17 cellular contexts compared by ENCODE assay signal in genomic region chr6:128421788-128422187, GRCh38.
DNase-seq lines count a peak whose midpoint lies in the region; ATAC-seq, FAIRE-seq and TF ChIP-seq lines count a peak whose summit lies in the region.
"Had no signal": no experiment of that assay in that cellular context is flagged by ENCODE, and none has a peak within 500 bp of the region (broad histone marks: within the 10 kb centered on the region; RNA-seq: fewer than 3 reads in every experiment).

No MANE protein-coding gene starts in this region.

- H3K27me3 ChIP-seq in foreskin keratinocyte (no peaks in the 10 kb centered on the region), H9 (ENCODE audit: insufficient read depth, low read length) (no peaks in the 10 kb centered on the region)

- no peaks in the 10 kb centered on the region for H3K4me1 Mint-ChIP-seq in activated CD4-positive, alpha-beta memory T cell treated with anti-CD3 and anti-CD28 coated beads for 36 hours (ENCODE audit: low read depth)
- peaks cover 7 to 9% of the 10 kb centered on the region in 2 experiments; a peak in 2 of 4 replicates for H3K4me1 Mint-ChIP-seq in H9

- no peak overlapping the region for H2AK5ac ChIP-seq in H9 (ENCODE audit: insufficient read length, low read length)

- H3K4me1 ChIP-seq in foreskin keratinocyte = peaks cover 5% of the 10 kb centered on the region
- no peaks in the 10 kb centered on the region for H3K4me1 ChIP-seq in H9 (ENCODE audit: insufficient read depth, low read length)

- H3K79me1 ChIP-seq in H9 (ENCODE audit: insufficient read depth, low read depth, low read length, poor library complexity, severe bottlenecking) = peaks cover 3% of the 10 kb centered on the region

- no peak overlapping the region for H3K56ac ChIP-seq in H9 (ENCODE audit: insufficient read length, low read depth, low read length)

- no peak overlapping the region for H4K5ac ChIP-seq in H9 (ENCODE audit: insufficient read length, low read depth, low read length)

- no peaks in the 10 kb centered on the region for H3K27me3 Mint-ChIP-seq in activated CD4-positive, alpha-beta memory T cell treated with anti-CD3 and anti-CD28 coated beads for 36 hours
- H3K27me3 Mint-ChIP-seq in H9 (ENCODE audit: low read depth) = no peaks in the 10 kb centered on the region

- no peak overlapping the region for H4K91ac ChIP-seq in H9 (ENCODE audit: insufficient read length, low read depth, low read length)

- no peak overlapping the region for H3K18ac ChIP-seq in H9 (ENCODE audit: insufficient read length, low read depth, low read length)

- no peak overlapping the region for H2AFZ ChIP-seq in H9 (ENCODE audit: low read length)

- no peak overlapping the region for H2BK15ac ChIP-seq in H9 (ENCODE audit: low read depth, low read length)

- no peaks in the 10 kb centered on the region for H3K36me3 Mint-ChIP-seq in activated CD4-positive, alpha-beta memory T cell treated with anti-CD3 and anti-CD28 coated beads for 36 hours
- 0 out of 7 replicates have a peak, but pooled peaks cover 0 to 5% (median 3%) of the 10 kb centered on the region in 3 experiments for H3K36me3 Mint-ChIP-seq in H9 (ENCODE audit: insufficient read depth in 1 of 3, low read depth in 3 of 3)

- DNase-seq in Ammon's horn (ENCODE audit: low spot score) (peak; percentile 58), astrocyte of the cerebellum (ENCODE audit: low read depth) (peak; percentile 19), frontal cortex (ENCODE audit: low spot score in 2 of 2) (no peak), myocyte (ENCODE audit: low read depth) (peak; percentile 36), foreskin keratinocyte (no peak), H9 (no peak)
- no peak for DNase-seq in activated CD4-positive, alpha-beta memory T cell treated with anti-CD3 and anti-CD28 coated beads for 36 hours
- DNase-seq: Caco-2, DMS79, NCI-H1048, NCI-H345 had no signal

- intact Hi-C loops in activated CD4-positive, alpha-beta memory T cell treated with anti-CD3 and anti-CD28 coated beads for 36 hours (cut with micrococcal nuclease) = no loop called here

- H2BK12ac ChIP-seq in H9 (ENCODE audit: insufficient read length, low read depth, low read length) = no peak overlapping the region

- POLR2A ChIA-PET in activated CD4-positive, alpha-beta memory T cell treated with anti-CD3 and anti-CD28 coated beads for 36 hours (lab: Charles Lee) = no interaction called here

- peak; percentile 30 for FAIRE-seq in frontal cortex (lab: Jason Lieb, UNC)
- FAIRE-seq: G401.6, GM12891, GM19239 had no signal

- no peak overlapping the region for H3K14ac ChIP-seq in H9 (ENCODE audit: insufficient read depth, low read length)

- H3K27ac ChIP-seq in foreskin keratinocyte (no peak overlapping the region), H9 (ENCODE audit: insufficient read length, low read depth, low read length) (no peak overlapping the region)
- H3K27ac ChIP-seq: C4-2B had no signal

- no peak overlapping the region for H4K8ac ChIP-seq in H9 (replicated peaks; ENCODE audit: insufficient read length, low read depth, low read length)

- peaks cover 10% of the 10 kb centered on the region for H3K9me3 Mint-ChIP-seq in activated CD4-positive, alpha-beta memory T cell treated with anti-CD3 and anti-CD28 coated beads for 36 hours
- H3K9me3 Mint-ChIP-seq in H9 = 0 out of 5 replicates have a peak, but pooled peaks cover 0 to 2% of the 10 kb centered on the region in 2 experiments

- ATAC-seq in HG03280 (IDR thresholded peaks at IDR 0.05; ENCODE audit: unreplicated experiment) = no peak
- ATAC-seq in foreskin keratinocyte = no peak
- ATAC-seq: HCT116 had no signal

- no peaks in the 10 kb centered on the region for H3K23me2 ChIP-seq in H9 (ENCODE audit: insufficient read length, low read depth, low read length, poor library complexity, severe bottlenecking)

- CTCF ChIA-PET in activated CD4-positive, alpha-beta memory T cell treated with anti-CD3 and anti-CD28 coated beads for 36 hours (lab: Charles Lee) = no interaction called here

- H3K27ac Mint-ChIP-seq in activated CD4-positive, alpha-beta memory T cell treated with anti-CD3 and anti-CD28 coated beads for 36 hours = no peak overlapping the region
- no peak overlapping the region for H3K27ac Mint-ChIP-seq in H9

- no peak overlapping the region for H2BK20ac ChIP-seq in H9 (ENCODE audit: low read depth, low read length, poor library complexity, severe bottlenecking)

- no CpG with 5 or more reads among the region's 3 CpGs for WGBS in H9 (ENCODE audit: extremely low coverage, insufficient read length, low lambda C conversion rate)

- no peak overlapping the region for H2BK5ac ChIP-seq in H9 (ENCODE audit: insufficient read length, low read length)

- H2BK120ac ChIP-seq in H9 (ENCODE audit: low read depth, low read length, poor library complexity, severe bottlenecking) = no peak overlapping the region

- no peak overlapping the region for H3K23ac ChIP-seq in H9 (ENCODE audit: insufficient read length, low read depth, low read length)

- no peak overlapping the region for H3K4me3 ChIP-seq in astrocyte of the cerebellum (ENCODE audit: low read depth, low read length)

- H3K9ac ChIP-seq in H9 (ENCODE audit: extremely low read depth, insufficient read length, low read length) = no peak overlapping the region

- no peak overlapping the region for H3K4me3 Mint-ChIP-seq in activated CD4-positive, alpha-beta memory T cell treated with anti-CD3 and anti-CD28 coated beads for 36 hours
- no peak overlapping the region for H3K4me3 Mint-ChIP-seq in H9

- no peak overlapping the region for H3K4me2 ChIP-seq in H9 (ENCODE audit: insufficient read depth, insufficient read length, low read length)

- peaks cover 2% of the 10 kb centered on the region; the same call in 1 of the 2 replicates for H3K79me2 ChIP-seq in H9 (ENCODE audit: insufficient read depth, low read length)

- no peaks in the 10 kb centered on the region for H4K20me1 ChIP-seq in H9 (ENCODE audit: control insufficient read depth, insufficient read depth, insufficient read length)

- in situ Hi-C loops in astrocyte of the cerebellum (cut with HindIII; ENCODE audit: low sequenced_read_pairs) = no loop called here

- no peak for TF ChIP-seq CTCF in astrocyte of the cerebellum (IDR thresholded peaks at IDR 0.05; ENCODE audit: low read depth, low read length, missing control alignments)
- TF ChIP-seq CTCF in foreskin keratinocyte (conservative IDR thresholded peaks at IDR 0.05) = no peak
- TF ChIP-seq CTCF in H9 (conservative IDR thresholded peaks at IDR 0.05) = no peak

- no peak overlapping the region for H3K4ac ChIP-seq in H9 (ENCODE audit: low read depth, low read length)

- H3K9me3 ChIP-seq in H9 (ENCODE audit: control insufficient read depth, low read depth, low read length) = no peaks in the 10 kb centered on the region

- H3T11ph ChIP-seq in H9 (ENCODE audit: low read length) = no peak overlapping the region

Comparison
In these comparisons a context has a peak if more than half of its experiments do, and no peak if none do; other contexts are left out.
1. DNase-seq: peak in Ammon's horn (single experiment), astrocyte of the cerebellum (single experiment) and myocyte (single experiment); none in frontal cortex (0 of 2), activated CD4-positive, alpha-beta memory T cell treated with anti-CD3 and anti-CD28 coated beads for 36 hours (single experiment), foreskin keratinocyte (0 of 2) and H9 (single experiment).